ENCODE assay signal across 1 cellular context in the genomic region with DNA sequence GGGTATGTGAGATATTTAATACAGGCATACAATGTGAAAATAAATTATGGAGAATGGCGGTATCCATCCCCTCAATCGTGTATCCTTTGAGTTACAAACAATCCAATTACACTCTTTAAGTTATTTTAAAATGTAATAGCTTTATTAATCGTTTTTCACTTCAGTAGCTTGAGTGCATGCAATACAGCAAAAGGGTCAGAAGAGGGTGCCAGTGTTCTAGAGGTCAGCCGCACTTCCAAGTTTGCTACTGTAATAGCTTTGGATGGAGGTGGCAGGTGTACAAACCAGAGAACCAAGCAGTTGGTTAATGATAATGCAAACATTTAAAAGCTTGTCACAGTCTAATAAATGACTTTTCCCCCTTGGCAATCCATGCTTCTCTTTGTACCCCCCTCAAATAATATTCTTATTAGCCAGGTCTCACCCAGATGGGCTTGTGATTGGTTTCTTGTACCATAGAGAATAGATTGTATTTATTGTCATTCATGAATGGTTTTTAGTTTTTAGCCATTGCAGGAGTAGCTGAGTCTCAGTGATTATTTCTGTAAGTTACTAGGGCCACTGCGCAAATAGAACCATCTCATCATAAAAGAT.
A peak's percentile ranks its signal among the peaks of the same experiment; 100 is the strongest.
TF ChIP-seq lines count a peak whose summit lies in the region.

No MANE protein-coding gene starts in this region.

TF ChIP-seq in K562, 482 proteins besides CTCF, POLR2A, EP300 and RAD21 (continued from another document):
- TF ChIP-seq, protein P1, sequence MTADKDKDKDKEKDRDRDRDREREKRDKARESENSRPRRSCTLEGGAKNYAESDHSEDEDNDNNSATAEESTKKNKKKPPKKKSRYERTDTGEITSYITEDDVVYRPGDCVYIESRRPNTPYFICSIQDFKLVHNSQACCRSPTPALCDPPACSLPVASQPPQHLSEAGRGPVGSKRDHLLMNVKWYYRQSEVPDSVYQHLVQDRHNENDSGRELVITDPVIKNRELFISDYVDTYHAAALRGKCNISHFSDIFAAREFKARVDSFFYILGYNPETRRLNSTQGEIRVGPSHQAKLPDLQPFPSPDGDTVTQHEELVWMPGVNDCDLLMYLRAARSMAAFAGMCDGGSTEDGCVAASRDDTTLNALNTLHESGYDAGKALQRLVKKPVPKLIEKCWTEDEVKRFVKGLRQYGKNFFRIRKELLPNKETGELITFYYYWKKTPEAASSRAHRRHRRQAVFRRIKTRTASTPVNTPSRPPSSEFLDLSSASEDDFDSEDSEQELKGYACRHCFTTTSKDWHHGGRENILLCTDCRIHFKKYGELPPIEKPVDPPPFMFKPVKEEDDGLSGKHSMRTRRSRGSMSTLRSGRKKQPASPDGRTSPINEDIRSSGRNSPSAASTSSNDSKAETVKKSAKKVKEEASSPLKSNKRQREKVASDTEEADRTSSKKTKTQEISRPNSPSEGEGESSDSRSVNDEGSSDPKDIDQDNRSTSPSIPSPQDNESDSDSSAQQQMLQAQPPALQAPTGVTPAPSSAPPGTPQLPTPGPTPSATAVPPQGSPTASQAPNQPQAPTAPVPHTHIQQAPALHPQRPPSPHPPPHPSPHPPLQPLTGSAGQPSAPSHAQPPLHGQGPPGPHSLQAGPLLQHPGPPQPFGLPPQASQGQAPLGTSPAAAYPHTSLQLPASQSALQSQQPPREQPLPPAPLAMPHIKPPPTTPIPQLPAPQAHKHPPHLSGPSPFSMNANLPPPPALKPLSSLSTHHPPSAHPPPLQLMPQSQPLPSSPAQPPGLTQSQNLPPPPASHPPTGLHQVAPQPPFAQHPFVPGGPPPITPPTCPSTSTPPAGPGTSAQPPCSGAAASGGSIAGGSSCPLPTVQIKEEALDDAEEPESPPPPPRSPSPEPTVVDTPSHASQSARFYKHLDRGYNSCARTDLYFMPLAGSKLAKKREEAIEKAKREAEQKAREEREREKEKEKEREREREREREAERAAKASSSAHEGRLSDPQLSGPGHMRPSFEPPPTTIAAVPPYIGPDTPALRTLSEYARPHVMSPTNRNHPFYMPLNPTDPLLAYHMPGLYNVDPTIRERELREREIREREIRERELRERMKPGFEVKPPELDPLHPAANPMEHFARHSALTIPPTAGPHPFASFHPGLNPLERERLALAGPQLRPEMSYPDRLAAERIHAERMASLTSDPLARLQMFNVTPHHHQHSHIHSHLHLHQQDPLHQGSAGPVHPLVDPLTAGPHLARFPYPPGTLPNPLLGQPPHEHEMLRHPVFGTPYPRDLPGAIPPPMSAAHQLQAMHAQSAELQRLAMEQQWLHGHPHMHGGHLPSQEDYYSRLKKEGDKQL (CRISPR knock-in tag; IDR thresholded peaks at IDR 0.05; ENCODE audit: borderline replicate concordance) = no peak
- TF ChIP-seq, protein P2, sequence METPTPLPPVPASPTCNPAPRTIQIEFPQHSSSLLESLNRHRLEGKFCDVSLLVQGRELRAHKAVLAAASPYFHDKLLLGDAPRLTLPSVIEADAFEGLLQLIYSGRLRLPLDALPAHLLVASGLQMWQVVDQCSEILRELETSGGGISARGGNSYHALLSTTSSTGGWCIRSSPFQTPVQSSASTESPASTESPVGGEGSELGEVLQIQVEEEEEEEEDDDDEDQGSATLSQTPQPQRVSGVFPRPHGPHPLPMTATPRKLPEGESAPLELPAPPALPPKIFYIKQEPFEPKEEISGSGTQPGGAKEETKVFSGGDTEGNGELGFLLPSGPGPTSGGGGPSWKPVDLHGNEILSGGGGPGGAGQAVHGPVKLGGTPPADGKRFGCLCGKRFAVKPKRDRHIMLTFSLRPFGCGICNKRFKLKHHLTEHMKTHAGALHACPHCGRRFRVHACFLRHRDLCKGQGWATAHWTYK (CRISPR knock-in tag; IDR thresholded peaks at IDR 0.05) = no peak
- TF ChIP-seq SMC3 (conservative IDR thresholded peaks at IDR 0.05; ENCODE audit: insufficient read depth, low read depth, low read length) = peak; percentile 61; the same call in 1 of the 2 replicates
- TF ChIP-seq KLF6 (CRISPR knock-in tag; IDR thresholded peaks at IDR 0.05; ENCODE audit: borderline replicate concordance) = no peak
- no peak for TF ChIP-seq ZBTB17 (CRISPR knock-in tag; IDR thresholded peaks at IDR 0.05)
- TF ChIP-seq, protein P3, sequence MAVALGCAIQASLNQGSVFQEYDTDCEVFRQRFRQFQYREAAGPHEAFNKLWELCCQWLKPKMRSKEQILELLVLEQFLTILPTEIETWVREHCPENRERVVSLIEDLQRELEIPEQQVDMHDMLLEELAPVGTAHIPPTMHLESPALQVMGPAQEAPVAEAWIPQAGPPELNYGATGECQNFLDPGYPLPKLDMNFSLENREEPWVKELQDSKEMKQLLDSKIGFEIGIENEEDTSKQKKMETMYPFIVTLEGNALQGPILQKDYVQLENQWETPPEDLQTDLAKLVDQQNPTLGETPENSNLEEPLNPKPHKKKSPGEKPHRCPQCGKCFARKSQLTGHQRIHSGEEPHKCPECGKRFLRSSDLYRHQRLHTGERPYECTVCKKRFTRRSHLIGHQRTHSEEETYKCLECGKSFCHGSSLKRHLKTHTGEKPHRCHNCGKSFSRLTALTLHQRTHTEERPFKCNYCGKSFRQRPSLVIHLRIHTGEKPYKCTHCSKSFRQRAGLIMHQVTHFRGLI (CRISPR knock-in tag; IDR thresholded peaks at IDR 0.05) = no peak
- no peak for TF ChIP-seq ZNF324 (CRISPR knock-in tag; IDR thresholded peaks at IDR 0.05)
- TF ChIP-seq, protein P4, sequence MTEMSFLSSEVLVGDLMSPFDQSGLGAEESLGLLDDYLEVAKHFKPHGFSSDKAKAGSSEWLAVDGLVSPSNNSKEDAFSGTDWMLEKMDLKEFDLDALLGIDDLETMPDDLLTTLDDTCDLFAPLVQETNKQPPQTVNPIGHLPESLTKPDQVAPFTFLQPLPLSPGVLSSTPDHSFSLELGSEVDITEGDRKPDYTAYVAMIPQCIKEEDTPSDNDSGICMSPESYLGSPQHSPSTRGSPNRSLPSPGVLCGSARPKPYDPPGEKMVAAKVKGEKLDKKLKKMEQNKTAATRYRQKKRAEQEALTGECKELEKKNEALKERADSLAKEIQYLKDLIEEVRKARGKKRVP (CRISPR knock-in tag; IDR thresholded peaks at IDR 0.05) = no peak
- TF ChIP-seq ZNF408 (CRISPR knock-in tag; IDR thresholded peaks at IDR 0.05; ENCODE audit: low read depth) = no peak
- TF ChIP-seq TAF15 (IDR thresholded peaks at IDR 0.05; ENCODE audit: low read depth, low read length) = no peak
- TF ChIP-seq SMAD1 (IDR thresholded peaks at IDR 0.05; ENCODE audit: low read depth, low read length, partially characterized antibody) = no peak
- TF ChIP-seq CHD2 (IDR thresholded peaks at IDR 0.05; ENCODE audit: low read depth, low read length) = no peak
- no peak for TF ChIP-seq ZNF232 (CRISPR knock-in tag; IDR thresholded peaks at IDR 0.05)
